In the genomic region with DNA sequence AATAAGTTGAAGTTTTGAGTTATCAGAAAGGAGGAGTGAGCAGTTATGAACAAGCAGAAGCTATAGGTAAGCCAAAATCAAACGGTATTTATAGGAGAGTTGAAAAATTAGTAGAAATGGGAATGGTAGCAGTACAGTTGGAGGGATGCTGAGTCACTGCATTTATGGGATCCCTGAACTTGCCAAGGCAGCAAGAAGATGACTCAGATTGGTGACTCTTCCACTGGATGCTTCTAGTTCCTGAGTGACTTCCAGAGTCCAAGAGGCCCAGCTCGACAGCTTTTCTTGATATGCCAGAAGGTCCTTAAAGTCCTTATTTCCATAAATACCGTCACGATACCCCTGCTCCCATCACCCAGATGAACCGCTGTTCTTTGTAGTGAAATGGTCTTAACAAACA, we compare ENCODE assay signal across 10 cellular contexts. TPM values are rescaled to one million over a fixed set of nuclear protein-coding genes. Genes with fewer than 3 reads are reported as not detected.
DNase-seq lines count a peak whose midpoint lies in the region; ATAC-seq, FAIRE-seq and TF ChIP-seq lines count a peak whose summit lies in the region.
"Had no signal": no experiment of that assay in that cellular context is flagged by ENCODE, and none has a peak within 500 bp of the region (broad histone marks: within the 10 kb centered on the region; RNA-seq: fewer than 3 reads in every experiment).

No MANE protein-coding gene starts in this region.

- no peak overlapping the region for H3K9ac ChIP-seq in astrocyte (ENCODE audit: low read length)

- H3K27me3 Mint-ChIP-seq in astrocyte (ENCODE audit: low read depth, unreplicated experiment) (no peaks in the 10 kb centered on the region), glutamatergic neuron (ENCODE audit: unreplicated experiment) (no peaks in the 10 kb centered on the region)

- peaks cover 7% of the 10 kb centered on the region for H3K4me1 Mint-ChIP-seq in astrocyte (ENCODE audit: low read depth, unreplicated experiment)
- no peaks in the 10 kb centered on the region for H3K4me1 Mint-ChIP-seq in glutamatergic neuron (ENCODE audit: low read depth, unreplicated experiment)

- H3K4me3 Mint-ChIP-seq in astrocyte (ENCODE audit: unreplicated experiment) (no peak overlapping the region), glutamatergic neuron (ENCODE audit: unreplicated experiment) (no peak overlapping the region)

- ATAC-seq in HG02623 (IDR thresholded peaks at IDR 0.05; ENCODE audit: unreplicated experiment) (no peak), heart left ventricle (no peak)

- H3K36me3 ChIP-seq in astrocyte (ENCODE audit: insufficient read depth, low read length) (no peaks in the 10 kb centered on the region), heart left ventricle (no peaks in the 10 kb centered on the region)

- POLR2A ChIA-PET in AG04450 (lab: Yijun Ruan, JAX): interaction anchor here (1.0 kb wide), 1 partner anchor 40 kb away, joined by 3 read pairs; no protein-coding TSS in a partner anchor

- no peaks in the 10 kb centered on the region for H3K36me3 Mint-ChIP-seq in astrocyte (ENCODE audit: low read depth, unreplicated experiment)
- no peaks in the 10 kb centered on the region for H3K36me3 Mint-ChIP-seq in glutamatergic neuron (ENCODE audit: unreplicated experiment)

- no peak for TF ChIP-seq CTCF in AG04450 (IDR thresholded peaks at IDR 0.05; ENCODE audit: low read depth, low read length)
- no peak for TF ChIP-seq CTCF in astrocyte (IDR thresholded peaks at IDR 0.05; ENCODE audit: insufficient read depth, low read depth, low read length)
- TF ChIP-seq CTCF in glutamatergic neuron (IDR thresholded peaks at IDR 0.05; ENCODE audit: partially characterized antibody, unreplicated experiment): no peak
- TF ChIP-seq CTCF in heart left ventricle (IDR thresholded peaks at IDR 0.05): no peak

- H3K4me1 ChIP-seq in astrocyte (ENCODE audit: insufficient read depth, low read length) (peaks cover 4% of the 10 kb centered on the region), heart left ventricle (peaks cover 0 to 42% (median 0%) of the 10 kb centered on the region in 12 donors)

- H3K9me3 ChIP-seq in AG04450 (ENCODE audit: control insufficient read depth, insufficient read depth, low read length): no peaks in the 10 kb centered on the region
- H3K9me3 ChIP-seq in astrocyte (ENCODE audit: insufficient read depth, low read depth, low read length): no peaks in the 10 kb centered on the region
- H3K9me3 ChIP-seq in heart left ventricle: no peaks in the 10 kb centered on the region

- H2AFZ ChIP-seq in astrocyte (ENCODE audit: low read depth, low read length): peak overlapping the region; percentile 6

- H4K20me1 ChIP-seq in astrocyte (ENCODE audit: insufficient read depth, low read length): no peaks in the 10 kb centered on the region

- peak overlapping the region; percentile 13 for H3K4me2 ChIP-seq in astrocyte (ENCODE audit: low read length)

- no peaks in the 10 kb centered on the region for H3K79me2 ChIP-seq in astrocyte (ENCODE audit: insufficient read depth, low read length)

- H3K27ac Mint-ChIP-seq in astrocyte (ENCODE audit: unreplicated experiment) (peak overlapping the region; percentile 54), glutamatergic neuron (ENCODE audit: unreplicated experiment) (no peak overlapping the region)

- no peak for TF ChIP-seq POLR2A in heart left ventricle (IDR thresholded peaks at IDR 0.05)

- FAIRE-seq in HTR-8/SVneo (lab: Jason Lieb, UNC) (no peak), astrocyte (lab: Jason Lieb, UNC) (peak; percentile 72)

- intact Hi-C loops in heart left ventricle (cut with DNase I): no loop called here

- H3K9me3 Mint-ChIP-seq in astrocyte (ENCODE audit: unreplicated experiment) (no peaks in the 10 kb centered on the region), glutamatergic neuron (ENCODE audit: unreplicated experiment) (no peaks in the 10 kb centered on the region)

- peak; percentile 66 for DNase-seq in AG04450 (ENCODE audit: low read depth, low spot score)
- peak; percentile 69 for DNase-seq in HTR-8/SVneo (ENCODE audit: insufficient read length, low spot score)
- DNase-seq in astrocyte (ENCODE audit: low read depth): peak; percentile 90
- DNase-seq in kidney tubule cell (ENCODE audit: low spot score): peak; percentile 83
- no peak for DNase-seq in amygdala (lab: John Stamatoyannopoulos, UW)
- no peak for DNase-seq in glutamatergic neuron
- no peak for DNase-seq in heart left ventricle
- DNase-seq: central memory CD4-positive, alpha-beta T cell; stimulated activated CD8-positive, alpha-beta memory T cell treated with anti-CD3 and anti-CD28 coated beads, Interleukin-4, amount 100 ng/mL, for 48 hours had no signal

- CTCF ChIA-PET in AG04450 (lab: Charles Lee): no interaction called here

- H3K27me3 ChIP-seq in AG04450 (ENCODE audit: control insufficient read depth, insufficient read depth, low read length) (no peaks in the 10 kb centered on the region), astrocyte (ENCODE audit: insufficient read depth, low read length) (no peaks in the 10 kb centered on the region), heart left ventricle (no peaks in the 10 kb centered on the region)

- H3K27ac ChIP-seq in AG04450 (ENCODE audit: low read depth, low read length) (no peak overlapping the region), astrocyte (ENCODE audit: low read depth, low read length) (peak overlapping the region; percentile 39), heart left ventricle (peak overlapping the region in 1 of 12 donors; percentile 63)

- H3K4me3 ChIP-seq in AG04450 (ENCODE audit: low read depth, low read length): no peak overlapping the region
- H3K4me3 ChIP-seq in astrocyte (ENCODE audit: insufficient read depth, low read depth, low read length): no peak overlapping the region
- no peak overlapping the region for H3K4me3 ChIP-seq in heart left ventricle

- WGBS in heart left ventricle, 4 donors: 91 to 92% (median 91%) methylated on average over 5 of the region's 5 CpGs

RNA-seq across cellular contexts. Expression of gene ACTR3, which starts 31.1 kb away (rescaled TPM):
- polyA plus RNA-seq in AG04450 (2011; rRNA removed) (371 and 536 TPM in 2 replicates), heart left ventricle (100 to 1,000 TPM in 1 of 2 donors, 10 to 100 TPM in 1; 15.3 to 115 TPM)
- polyA minus RNA-seq in AG04450 (2011; rRNA and poly(A)+ RNA removed): 303 and 443 TPM in 2 replicates
- total RNA-seq in astrocyte (488 and 495 TPM in 2 replicates), glutamatergic neuron (ENCODE audit: unreplicated experiment) (154 TPM), heart left ventricle (100 to 1,000 TPM in 6 of 9 donors, 10 to 100 TPM in 3; 53.3 to 238 (median 132) TPM)

Comparison
In these comparisons a context has a peak if more than half of its experiments do, and no peak if none do; other contexts are left out.
1. DNase-seq: peak in AG04450 (single experiment), HTR-8/SVneo (single experiment), astrocyte (single experiment) and kidney tubule cell (single experiment); none in amygdala (0 of 56), glutamatergic neuron (single experiment) and heart left ventricle (0 of 5).